ENCODE assay signal across 1 cellular context in the genomic region with DNA sequence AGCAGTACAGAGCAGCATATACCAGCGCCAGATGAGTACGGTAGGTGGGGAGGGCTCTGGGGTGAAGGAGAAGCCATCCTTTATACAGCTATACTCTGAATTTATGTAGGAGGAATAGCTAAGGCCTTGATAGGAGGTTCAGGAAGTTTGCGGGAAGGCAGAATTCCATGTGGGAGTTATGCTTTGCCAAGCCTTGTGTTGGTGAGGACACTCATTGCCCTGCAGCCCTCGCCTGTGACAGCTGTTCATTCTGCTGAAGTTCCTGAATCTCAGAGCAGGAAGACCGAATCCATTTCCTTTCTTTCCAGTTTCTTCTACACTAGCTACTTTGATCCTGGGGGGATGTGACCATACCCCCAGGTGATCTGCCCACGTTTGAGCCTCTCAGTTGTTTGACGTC.
TF ChIP-seq lines count a peak whose summit lies in the region.

No MANE protein-coding gene starts in this region.

TF ChIP-seq in K562, 482 proteins besides CTCF, POLR2A, EP300 and RAD21:
- no peak for TF ChIP-seq SMAD2 (IDR thresholded peaks at IDR 0.05; ENCODE audit: low read depth, low read length)
- TF ChIP-seq, protein P1, sequence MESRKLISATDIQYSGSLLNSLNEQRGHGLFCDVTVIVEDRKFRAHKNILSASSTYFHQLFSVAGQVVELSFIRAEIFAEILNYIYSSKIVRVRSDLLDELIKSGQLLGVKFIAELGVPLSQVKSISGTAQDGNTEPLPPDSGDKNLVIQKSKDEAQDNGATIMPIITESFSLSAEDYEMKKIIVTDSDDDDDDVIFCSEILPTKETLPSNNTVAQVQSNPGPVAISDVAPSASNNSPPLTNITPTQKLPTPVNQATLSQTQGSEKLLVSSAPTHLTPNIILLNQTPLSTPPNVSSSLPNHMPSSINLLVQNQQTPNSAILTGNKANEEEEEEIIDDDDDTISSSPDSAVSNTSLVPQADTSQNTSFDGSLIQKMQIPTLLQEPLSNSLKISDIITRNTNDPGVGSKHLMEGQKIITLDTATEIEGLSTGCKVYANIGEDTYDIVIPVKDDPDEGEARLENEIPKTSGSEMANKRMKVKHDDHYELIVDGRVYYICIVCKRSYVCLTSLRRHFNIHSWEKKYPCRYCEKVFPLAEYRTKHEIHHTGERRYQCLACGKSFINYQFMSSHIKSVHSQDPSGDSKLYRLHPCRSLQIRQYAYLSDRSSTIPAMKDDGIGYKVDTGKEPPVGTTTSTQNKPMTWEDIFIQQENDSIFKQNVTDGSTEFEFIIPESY (CRISPR knock-in tag; IDR thresholded peaks at IDR 0.05), result no peak
- TF ChIP-seq MTF1 (CRISPR knock-in tag; IDR thresholded peaks at IDR 0.05; ENCODE audit: borderline replicate concordance), result no peak
- TF ChIP-seq FOXK1 (CRISPR knock-in tag; IDR thresholded peaks at IDR 0.05; ENCODE audit: borderline replicate concordance), result no peak
- TF ChIP-seq ZNF384 (IDR thresholded peaks at IDR 0.05; ENCODE audit: low read depth, low read length), result no peak
- TF ChIP-seq PHF21A (IDR thresholded peaks at IDR 0.05; ENCODE audit: borderline replicate concordance, low read depth), result no peak
- TF ChIP-seq MEF2A (IDR thresholded peaks at IDR 0.05; ENCODE audit: control insufficient read depth, low read depth, low read length), result no peak
- TF ChIP-seq TCF7L2 (IDR thresholded peaks at IDR 0.05; ENCODE audit: low read depth, low read length), result no peak
- no peak for TF ChIP-seq KLF1 (tag; IDR thresholded peaks at IDR 0.05)
- no peak for TF ChIP-seq ZNF175 (CRISPR knock-in tag; IDR thresholded peaks at IDR 0.05; ENCODE audit: low read depth)
- TF ChIP-seq RAD51 (IDR thresholded peaks at IDR 0.05; ENCODE audit: borderline replicate concordance, low read depth), result no peak
- TF ChIP-seq, protein P2, sequence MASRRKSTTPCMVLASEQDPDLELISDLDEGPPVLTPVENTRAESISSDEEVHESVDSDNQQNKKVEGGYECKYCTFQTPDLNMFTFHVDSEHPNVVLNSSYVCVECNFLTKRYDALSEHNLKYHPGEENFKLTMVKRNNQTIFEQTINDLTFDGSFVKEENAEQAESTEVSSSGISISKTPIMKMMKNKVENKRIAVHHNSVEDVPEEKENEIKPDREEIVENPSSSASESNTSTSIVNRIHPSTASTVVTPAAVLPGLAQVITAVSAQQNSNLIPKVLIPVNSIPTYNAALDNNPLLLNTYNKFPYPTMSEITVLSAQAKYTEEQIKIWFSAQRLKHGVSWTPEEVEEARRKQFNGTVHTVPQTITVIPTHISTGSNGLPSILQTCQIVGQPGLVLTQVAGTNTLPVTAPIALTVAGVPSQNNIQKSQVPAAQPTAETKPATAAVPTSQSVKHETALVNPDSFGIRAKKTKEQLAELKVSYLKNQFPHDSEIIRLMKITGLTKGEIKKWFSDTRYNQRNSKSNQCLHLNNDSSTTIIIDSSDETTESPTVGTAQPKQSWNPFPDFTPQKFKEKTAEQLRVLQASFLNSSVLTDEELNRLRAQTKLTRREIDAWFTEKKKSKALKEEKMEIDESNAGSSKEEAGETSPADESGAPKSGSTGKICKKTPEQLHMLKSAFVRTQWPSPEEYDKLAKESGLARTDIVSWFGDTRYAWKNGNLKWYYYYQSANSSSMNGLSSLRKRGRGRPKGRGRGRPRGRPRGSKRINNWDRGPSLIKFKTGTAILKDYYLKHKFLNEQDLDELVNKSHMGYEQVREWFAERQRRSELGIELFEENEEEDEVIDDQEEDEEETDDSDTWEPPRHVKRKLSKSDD (conservative IDR thresholded peaks at IDR 0.05; ENCODE audit: low read length), result no peak
- TF ChIP-seq, protein P3, sequence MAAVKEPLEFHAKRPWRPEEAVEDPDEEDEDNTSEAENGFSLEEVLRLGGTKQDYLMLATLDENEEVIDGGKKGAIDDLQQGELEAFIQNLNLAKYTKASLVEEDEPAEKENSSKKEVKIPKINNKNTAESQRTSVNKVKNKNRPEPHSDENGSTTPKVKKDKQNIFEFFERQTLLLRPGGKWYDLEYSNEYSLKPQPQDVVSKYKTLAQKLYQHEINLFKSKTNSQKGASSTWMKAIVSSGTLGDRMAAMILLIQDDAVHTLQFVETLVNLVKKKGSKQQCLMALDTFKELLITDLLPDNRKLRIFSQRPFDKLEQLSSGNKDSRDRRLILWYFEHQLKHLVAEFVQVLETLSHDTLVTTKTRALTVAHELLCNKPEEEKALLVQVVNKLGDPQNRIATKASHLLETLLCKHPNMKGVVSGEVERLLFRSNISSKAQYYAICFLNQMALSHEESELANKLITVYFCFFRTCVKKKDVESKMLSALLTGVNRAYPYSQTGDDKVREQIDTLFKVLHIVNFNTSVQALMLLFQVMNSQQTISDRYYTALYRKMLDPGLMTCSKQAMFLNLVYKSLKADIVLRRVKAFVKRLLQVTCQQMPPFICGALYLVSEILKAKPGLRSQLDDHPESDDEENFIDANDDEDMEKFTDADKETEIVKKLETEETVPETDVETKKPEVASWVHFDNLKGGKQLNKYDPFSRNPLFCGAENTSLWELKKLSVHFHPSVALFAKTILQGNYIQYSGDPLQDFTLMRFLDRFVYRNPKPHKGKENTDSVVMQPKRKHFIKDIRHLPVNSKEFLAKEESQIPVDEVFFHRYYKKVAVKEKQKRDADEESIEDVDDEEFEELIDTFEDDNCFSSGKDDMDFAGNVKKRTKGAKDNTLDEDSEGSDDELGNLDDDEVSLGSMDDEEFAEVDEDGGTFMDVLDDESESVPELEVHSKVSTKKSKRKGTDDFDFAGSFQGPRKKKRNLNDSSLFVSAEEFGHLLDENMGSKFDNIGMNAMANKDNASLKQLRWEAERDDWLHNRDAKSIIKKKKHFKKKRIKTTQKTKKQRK (IDR thresholded peaks at IDR 0.05; ENCODE audit: borderline replicate concordance, low read depth, low read length), result no peak
- TF ChIP-seq HNRNPLL (IDR thresholded peaks at IDR 0.05; ENCODE audit: low read depth, low read length, poor library complexity, severe bottlenecking), result no peak
- TF ChIP-seq, protein P4, sequence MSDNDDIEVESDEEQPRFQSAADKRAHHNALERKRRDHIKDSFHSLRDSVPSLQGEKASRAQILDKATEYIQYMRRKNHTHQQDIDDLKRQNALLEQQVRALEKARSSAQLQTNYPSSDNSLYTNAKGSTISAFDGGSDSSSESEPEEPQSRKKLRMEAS (CRISPR knock-in tag; IDR thresholded peaks at IDR 0.05), result no peak
